21 cellular contexts compared by ENCODE assay signal in genomic region chr13:41345165-41345920, GRCh38. TPM values are rescaled to one million over a fixed set of nuclear protein-coding genes. Genes with fewer than 3 reads are reported as not detected.
DNase-seq lines count a peak whose midpoint lies in the region; TF ChIP-seq lines count a peak whose summit lies in the region.
"Had no signal": no experiment of that assay in that cellular context is flagged by ENCODE, and none has a peak within 500 bp of the region (broad histone marks: within the 10 kb centered on the region; RNA-seq: fewer than 3 reads in every experiment).

No MANE protein-coding gene starts in this region.

- peak overlapping the region; percentile 74 for H3K27ac Mint-ChIP-seq in activated T-cell treated with anti-CD3 and anti-CD28 coated beads, Interleukin-2, amount 50 U/mL, for 24 hours
- H3K27ac Mint-ChIP-seq in T-helper 2 cell treated with Interferon-gamma antibody and Interleukin-4, amounts not matched to agents 5 μg/mL and 100 μg/mL, for 36 hours, result peak overlapping the region; percentile 6
- H3K27ac Mint-ChIP-seq in nephron, result peak overlapping the region in 2 of 3 experiments; percentile 52 to 53
- H3K27ac Mint-ChIP-seq: stimulated activated naive B cell treated with anti-CD40 and anti-IgM and Interleukin-4, amounts not matched to agents 10 μg/mL and 1 μg/mL and 100 μg/mL, for 72 hours had no signal

- peaks cover 89% of the 10 kb centered on the region for H3K36me3 Mint-ChIP-seq in activated T-cell treated with anti-CD3 and anti-CD28 coated beads, Interleukin-2, amount 50 U/mL, for 24 hours (ENCODE audit: low read depth)
- H3K36me3 Mint-ChIP-seq in T-helper 2 cell treated with Interferon-gamma antibody and Interleukin-4, amounts not matched to agents 5 μg/mL and 100 μg/mL, for 36 hours (ENCODE audit: low read depth), result peaks cover 53% of the 10 kb centered on the region
- peaks cover 79% of the 10 kb centered on the region for H3K36me3 Mint-ChIP-seq in nephron (ENCODE audit: low read depth)

- H4K20me1 ChIP-seq in fibroblast of lung (ENCODE audit: control insufficient read depth, extremely low read depth, insufficient read depth, low read length), result no peaks in the 10 kb centered on the region

- H3K27me3 Mint-ChIP-seq in activated T-cell treated with anti-CD3 and anti-CD28 coated beads, Interleukin-2, amount 50 U/mL, for 24 hours, result no peaks in the 10 kb centered on the region
- no peaks in the 10 kb centered on the region for H3K27me3 Mint-ChIP-seq in T-helper 2 cell treated with Interferon-gamma antibody and Interleukin-4, amounts not matched to agents 5 μg/mL and 100 μg/mL, for 36 hours (ENCODE audit: low read depth)
- no peaks in the 10 kb centered on the region for H3K27me3 Mint-ChIP-seq in nephron (ENCODE audit: low read depth)
- H3K27me3 Mint-ChIP-seq: stimulated activated naive B cell treated with anti-CD40 and anti-IgM and Interleukin-4, amounts not matched to agents 10 μg/mL and 1 μg/mL and 100 μg/mL, for 72 hours had no signal

- H2AFZ ChIP-seq in fibroblast of lung (ENCODE audit: low read length), result no peak overlapping the region

- H3K4me3 ChIP-seq in fibroblast of lung (replicated peaks in 1 of 4; ENCODE audit: control extremely low read depth in 1 of 4, insufficient read depth in 1 of 4, low read depth in 3 of 4, low read length in 4 of 4), result no peak overlapping the region

- H3K27me3 ChIP-seq in fibroblast of lung (ENCODE audit: control insufficient read depth, insufficient read depth, low read length), result no peaks in the 10 kb centered on the region

- H3K4me3 Mint-ChIP-seq in activated T-cell treated with anti-CD3 and anti-CD28 coated beads, Interleukin-2, amount 50 U/mL, for 24 hours, result no peak overlapping the region
- no peak overlapping the region for H3K4me3 Mint-ChIP-seq in T-helper 2 cell treated with Interferon-gamma antibody and Interleukin-4, amounts not matched to agents 5 μg/mL and 100 μg/mL, for 36 hours
- no peak overlapping the region for H3K4me3 Mint-ChIP-seq in nephron
- H3K4me3 Mint-ChIP-seq: CD14-positive monocyte; neural crest cell; stimulated activated naive B cell treated with anti-CD40 and anti-IgM and Interleukin-4, amounts not matched to agents 10 μg/mL and 1 μg/mL and 100 μg/mL, for 72 hours had no signal

- H3K27ac ChIP-seq in fibroblast of lung (ENCODE audit: insufficient read depth, low read length), result no peak overlapping the region

- H3K4me2 ChIP-seq in fibroblast of lung (ENCODE audit: extremely low read depth, insufficient read depth, low read length), result no peak overlapping the region

- no peaks in the 10 kb centered on the region for H3K4me1 ChIP-seq in fibroblast of lung (ENCODE audit: control insufficient read depth, extremely low read depth, insufficient read depth, low read length)

- no peak overlapping the region for H3K9ac ChIP-seq in fibroblast of lung (ENCODE audit: insufficient read depth, low read length)

- no peaks in the 10 kb centered on the region for H3K79me2 ChIP-seq in fibroblast of lung (ENCODE audit: control insufficient read depth, insufficient read depth, low read length)

- H3K36me3 ChIP-seq in fibroblast of lung (ENCODE audit: control insufficient read depth, insufficient read depth, low read length), result no peaks in the 10 kb centered on the region

- H3K9me3 ChIP-seq in fibroblast of lung (ENCODE audit: control insufficient read depth, insufficient read depth, low read depth, low read length), result no peaks in the 10 kb centered on the region

- H3K9me3 Mint-ChIP-seq in activated T-cell treated with anti-CD3 and anti-CD28 coated beads, Interleukin-2, amount 50 U/mL, for 24 hours, result peaks cover 2% of the 10 kb centered on the region
- H3K9me3 Mint-ChIP-seq in T-helper 2 cell treated with Interferon-gamma antibody and Interleukin-4, amounts not matched to agents 5 μg/mL and 100 μg/mL, for 36 hours, result no peaks in the 10 kb centered on the region
- H3K9me3 Mint-ChIP-seq in nephron, result no peaks in the 10 kb centered on the region
- H3K9me3 Mint-ChIP-seq: neural crest cell; stimulated activated naive B cell treated with anti-CD40 and anti-IgM and Interleukin-4, amounts not matched to agents 10 μg/mL and 1 μg/mL and 100 μg/mL, for 72 hours had no signal

- no peak for DNase-seq in activated T-cell treated with anti-CD3 and anti-CD28 coated beads, Interleukin-2, amount 50 U/mL, for 24 hours
- no peak for DNase-seq in activated T-cell treated with anti-CD3 and anti-CD28 coated beads, Interleukin-2, amount 50 U/mL, for 1 hour
- DNase-seq in T-helper 2 cell treated with Interferon-gamma antibody and Interleukin-4, amounts not matched to agents 5 μg/mL and 100 μg/mL, for 36 hours (ENCODE audit: low spot score), result no peak
- peak; percentile 3 to 9 for DNase-seq in fibroblast of lung (ENCODE audit: low read depth in 2 of 2)
- DNase-seq in mucosa of gallbladder (ENCODE audit: low spot score), result no peak
- no peak for DNase-seq in GM10266 (ENCODE audit: extremely low spot score)
- no peak for DNase-seq in DMS 273 treated with DMSO at 0.1 percent for 48 hours (lab: John Stamatoyannopoulos, UW)
- DNase-seq: activated CD4-positive, alpha-beta T cell treated with anti-CD3 and anti-CD28 coated beads for 1 hour; amniotic stem cell; caudate nucleus; DMS79 treated with DMSO at 0.1 percent for 48 hours; glutamatergic neuron; NCI-H1417 treated with DMSO at 0.1 percent for 48 hours; NCI-H2171; NCI-H82; PC-3; stimulated activated naive B cell treated with anti-CD40 and anti-IgM and Interleukin-4, amounts not matched to agents 10 μg/mL and 1 μg/mL and 100 μg/mL, for 72 hours; trophoblast cell had no signal

- TF ChIP-seq CTCF in fibroblast of lung (conservative IDR thresholded peaks at IDR 0.05 in 1 of 2, IDR thresholded peaks at IDR 0.05 in 1 of 2; ENCODE audit: low read depth in 1 of 2, low read length in 2 of 2) (no peak), nephron (IDR thresholded peaks at IDR 0.05; ENCODE audit: unreplicated experiment in 3 of 3) (no peak), GM10266 (IDR thresholded peaks at IDR 0.05; ENCODE audit: control insufficient read depth, insufficient read depth, low read depth, missing control alignments) (no peak)

- H3K4me1 Mint-ChIP-seq in activated T-cell treated with anti-CD3 and anti-CD28 coated beads, Interleukin-2, amount 50 U/mL, for 24 hours (ENCODE audit: low read depth), result peaks cover 47% of the 10 kb centered on the region
- H3K4me1 Mint-ChIP-seq in T-helper 2 cell treated with Interferon-gamma antibody and Interleukin-4, amounts not matched to agents 5 μg/mL and 100 μg/mL, for 36 hours (ENCODE audit: low read depth), result peaks cover 21% of the 10 kb centered on the region
- peaks cover 7% of the 10 kb centered on the region for H3K4me1 Mint-ChIP-seq in nephron
- H3K4me1 Mint-ChIP-seq: neural crest cell had no signal

RNA-seq across cellular contexts. Expression of gene NAA16, which starts 34.3 kb away (rescaled TPM):
- total RNA-seq in fibroblast of lung, result 7.9 and 9.2 TPM in 2 replicates
- polyA plus RNA-seq in fibroblast of lung, result 8.3 and 12.9 TPM in 2 replicates
- 5.6 and 6.8 TPM in 2 replicates for polyA plus RNA-seq in fibroblast of lung (2012)
- 0.98 and 1.0 TPM in 2 replicates for polyA minus RNA-seq in fibroblast of lung (ENCODE audit: low replicate concordance)
- 22.2 TPM for total RNA-seq in mucosa of gallbladder

Comparison
In these comparisons a context has a peak if more than half of its experiments do, and no peak if none do; other contexts are left out.
1. DNase-seq: peak in fibroblast of lung (2 of 2); none in activated T-cell treated with anti-CD3 and anti-CD28 coated beads, Interleukin-2, amount 50 U/mL, for 24 hours (single experiment), activated T-cell treated with anti-CD3 and anti-CD28 coated beads, Interleukin-2, amount 50 U/mL, for 1 hour (single experiment), T-helper 2 cell treated with Interferon-gamma antibody and Interleukin-4, amounts not matched to agents 5 μg/mL and 100 μg/mL, for 36 hours (single experiment), mucosa of gallbladder (single experiment), GM10266 (single experiment) and DMS 273 treated with DMSO at 0.1 percent for 48 hours (single experiment).
2. H3K27ac Mint-ChIP-seq: peak in every context shown above with its lines; median percentile 74 in activated T-cell treated with anti-CD3 and anti-CD28 coated beads, Interleukin-2, amount 50 U/mL, for 24 hours; 52 in nephron; 6 in T-helper 2 cell treated with Interferon-gamma antibody and Interleukin-4, amounts not matched to agents 5 μg/mL and 100 μg/mL, for 36 hours.